ENCODE assay signal across 12 cellular contexts in genomic region chr1:94919241-94920030, GRCh38. TPM values are rescaled to one million over a fixed set of nuclear protein-coding genes. Genes with fewer than 3 reads are reported as not detected.
DNase-seq lines count a peak whose midpoint lies in the region; ATAC-seq and TF ChIP-seq lines count a peak whose summit lies in the region.
"Had no signal": no experiment of that assay in that cellular context is flagged by ENCODE, and none has a peak within 500 bp of the region (broad histone marks: within the 10 kb centered on the region; RNA-seq: fewer than 3 reads in every experiment).

No MANE protein-coding gene starts in this region.

- peaks cover 20% of the 10 kb centered on the region for H4K20me1 ChIP-seq in Loucy (ENCODE audit: insufficient read depth, low read length, poor library complexity, severe bottlenecking)

- H3K9ac ChIP-seq in Loucy (ENCODE audit: low read depth, low read length, poor library complexity, severe bottlenecking) (peak overlapping the region; percentile 4), adipocyte (ENCODE audit: low read length) (no peak overlapping the region)

- H3K4me1 ChIP-seq in Loucy (ENCODE audit: insufficient read depth, low read length, poor library complexity, severe bottlenecking) (peaks cover 37% of the 10 kb centered on the region), adipocyte (ENCODE audit: control insufficient read depth, insufficient read depth, low read length) (peaks cover 54% of the 10 kb centered on the region), right cardiac atrium (ENCODE audit: control insufficient read depth, insufficient read depth, low read length) (peaks cover 19% of the 10 kb centered on the region), stomach (peaks cover 22 to 93% (median 62%) of the 10 kb centered on the region in 4 donors)

- no peak overlapping the region for H3K4me3 ChIP-seq in Loucy (ENCODE audit: low read length, poor library complexity, severe bottlenecking)
- H3K4me3 ChIP-seq in adipocyte (ENCODE audit: low read length) = peak overlapping the region; percentile 47
- no peak overlapping the region for H3K4me3 ChIP-seq in right cardiac atrium (ENCODE audit: low read length)
- no peak overlapping the region for H3K4me3 ChIP-seq in stomach
- H3K4me3 ChIP-seq: ovary had no signal

- TF ChIP-seq POLR2A in stomach (IDR thresholded peaks at IDR 0.05) = no peak

- ATAC-seq in right cardiac atrium (peak; percentile 29 to 34), HG02884 (IDR thresholded peaks at IDR 0.05; ENCODE audit: unreplicated experiment) (no peak), HG03039 (IDR thresholded peaks at IDR 0.05; ENCODE audit: unreplicated experiment) (no peak)

- DNase-seq in adipocyte (ENCODE audit: low read depth) (peak; percentile 40), right cardiac atrium (no peak), stomach (no peak), RKO (ENCODE audit: low spot score) (no peak), medulla oblongata (ENCODE audit: extremely low spot score) (no peak)
- DNase-seq: Caco-2, ovary had no signal

- H3K4me2 ChIP-seq in Loucy (ENCODE audit: low read depth, low read length, poor library complexity, severe bottlenecking) = peak overlapping the region; percentile 34

- H3F3A ChIP-seq in Loucy (ENCODE audit: low read depth) = no peaks in the 10 kb centered on the region

- H3K9me3 ChIP-seq in Loucy (ENCODE audit: insufficient read depth, low read depth, low read length) (no peaks in the 10 kb centered on the region), adipocyte (ENCODE audit: control insufficient read depth, low read length) (no peaks in the 10 kb centered on the region), right cardiac atrium (ENCODE audit: control insufficient read depth, low read length) (no peaks in the 10 kb centered on the region), stomach (no peaks in the 10 kb centered on the region)
- H3K9me3 ChIP-seq: ascending aorta, Caco-2, ovary had no signal

- intact Hi-C loops in right cardiac atrium (cut with DNase I) (loop anchor here in 2 of 4 donors (10.0 kb wide), 2 partner anchors 55 to 125 kb away; no protein-coding TSS in a partner anchor), stomach (cut with DNase I; ENCODE audit: low total_unique reads) (loop anchor here (10.0 kb wide), 1 partner anchor 55 kb away; no protein-coding TSS in a partner anchor)

- no peak overlapping the region for H2AFZ ChIP-seq in Loucy (ENCODE audit: low read length)

- peaks cover 71% of the 10 kb centered on the region for H3K79me2 ChIP-seq in Loucy (ENCODE audit: insufficient read depth, low read length)

- H3K9me2 ChIP-seq in Loucy (replicated peaks; ENCODE audit: low read depth, low read length) = no peaks in the 10 kb centered on the region

- WGBS in right cardiac atrium = 64% methylated on average over 4 of the region's 4 CpGs
- 70 to 88% (median 79%) methylated on average over 4 of the region's 4 CpGs for WGBS in stomach, 5 donors

- H3K27me3 ChIP-seq in Loucy (ENCODE audit: insufficient read depth, low read length, poor library complexity, severe bottlenecking) = no peaks in the 10 kb centered on the region
- H3K27me3 ChIP-seq in adipocyte (replicated peaks; ENCODE audit: control insufficient read depth, insufficient read depth, low read length) = no peaks in the 10 kb centered on the region
- no peaks in the 10 kb centered on the region for H3K27me3 ChIP-seq in right cardiac atrium (ENCODE audit: control insufficient read depth, insufficient read depth)
- H3K27me3 ChIP-seq in stomach = no peaks in the 10 kb centered on the region
- H3K27me3 ChIP-seq: ascending aorta, ovary had no signal

- no peaks in the 10 kb centered on the region for H3K36me3 ChIP-seq in Loucy (ENCODE audit: insufficient read depth, low read length)
- no peaks in the 10 kb centered on the region for H3K36me3 ChIP-seq in adipocyte (ENCODE audit: control insufficient read depth, insufficient read depth, low read length, severe bottlenecking)
- no peaks in the 10 kb centered on the region for H3K36me3 ChIP-seq in stomach
- H3K36me3 ChIP-seq: ascending aorta, ovary had no signal

- no peak for TF ChIP-seq EP300 in stomach (IDR thresholded peaks at IDR 0.05)

- no peak overlapping the region for H3K27ac ChIP-seq in right cardiac atrium (ENCODE audit: low read length)
- H3K27ac ChIP-seq in stomach = peak overlapping the region in 3 of 5 donors; percentile 10 to 28 (median 20)
- H3K27ac ChIP-seq: HL-60, ovary had no signal

- TF ChIP-seq CTCF in Loucy (conservative IDR thresholded peaks at IDR 0.05; ENCODE audit: low read length) (no peak), stomach (IDR thresholded peaks at IDR 0.05) (no peak)

RNA-seq across cellular contexts. Expression of gene CNN3, which starts 7.5 kb away (rescaled TPM):
- total RNA-seq in right cardiac atrium = 100 to 1,000 TPM; 105 to 162 (median 112) TPM
- 61.2 TPM for polyA plus RNA-seq in right cardiac atrium
- total RNA-seq in stomach = 100 to 1,000 TPM in 4 of 5 donors, 10 to 100 TPM in 1; 86.9 to 353 (median 220) TPM
- 100 to 1,000 TPM in 1 of 3 donors, 10 to 100 TPM in 2; 70.0 to 129 (median 93.0) TPM for polyA plus RNA-seq in stomach

Comparison
In these comparisons a context has a peak if more than half of its experiments do, and no peak if none do; other contexts are left out.
1. ATAC-seq: peak in right cardiac atrium (2 of 2); none in HG02884 (single experiment) and HG03039 (single experiment).